Comparison of ENCODE assay signal across 22 cellular contexts in genomic region chr3:127829537-127829936, GRCh38. TPM values are rescaled to one million over a fixed set of nuclear protein-coding genes. Genes with fewer than 3 reads are reported as not detected.
DNase-seq lines count a peak whose midpoint lies in the region; ATAC-seq, FAIRE-seq and TF ChIP-seq lines count a peak whose summit lies in the region.
"Had no signal": no experiment of that assay in that cellular context is flagged by ENCODE, and none has a peak within 500 bp of the region (broad histone marks: within the 10 kb centered on the region; RNA-seq: fewer than 3 reads in every experiment).

No MANE protein-coding gene starts in this region.

- POLR2A ChIA-PET in OCI-LY7 (lab: Charles Lee) (interaction anchor here (0.7 kb wide), 1 partner anchor 18 kb away, joined by 3 read pairs; no protein-coding TSS in a partner anchor), Caco-2 (lab: Charles Lee) (no interaction called here)

- ATAC-seq in pancreas (no peak), HG03095 (IDR thresholded peaks at IDR 0.05; ENCODE audit: unreplicated experiment) (no peak)
- ATAC-seq: Right ventricle myocardium inferior had no signal

- no TSS peak for BruUV-seq in OCI-LY7 (replicated peaks; lab: Mats Ljungman, UMichigan)
- no TSS peak for BruUV-seq in Caco-2 (replicated peaks; lab: Mats Ljungman, UMichigan)

- peaks cover 20% of the 10 kb centered on the region; the same call in 1 of the 2 replicates for H3K9me3 ChIP-seq in OCI-LY7 (ENCODE audit: low read length)
- no peaks in the 10 kb centered on the region for H3K9me3 ChIP-seq in pancreas
- H3K9me3 ChIP-seq in Caco-2 = peaks cover 11% of the 10 kb centered on the region; the same call in 1 of the 2 replicates

- no peaks in the 10 kb centered on the region for H3K79me2 ChIP-seq in OCI-LY7 (ENCODE audit: insufficient read depth, low read depth, low read length)

- H3K36me3 Mint-ChIP-seq in Caco-2 (ENCODE audit: insufficient read depth, unreplicated experiment) = no peaks in the 10 kb centered on the region

- no peaks in the 10 kb centered on the region for H3K4me1 Mint-ChIP-seq in Caco-2 (ENCODE audit: low read depth, unreplicated experiment)

- no peaks in the 10 kb centered on the region for H3K27me3 Mint-ChIP-seq in Caco-2 (ENCODE audit: insufficient read depth, unreplicated experiment)

- DNase-seq in Caki2 (ENCODE audit: low read depth) = peak; percentile 22
- no peak for DNase-seq in GM19239 (ENCODE audit: insufficient read length, low spot score)
- peak; percentile 16 for DNase-seq in OCI-LY7 (ENCODE audit: low spot score)
- no peak for DNase-seq in pancreas
- DNase-seq in UCSD-AML1 (lab: John Stamatoyannopoulos, UW; ENCODE audit: unreplicated experiment) = no peak
- no peak for DNase-seq in Caco-2
- DNase-seq: CD4-positive, alpha-beta T cell; COR-L47; HFFc6; KBM-7; NCI-H1694; NCI-H2081; NCI-H2171; NCI-H446; NCI-H526 treated with DMSO at 0.1 percent for 48 hours; T-helper 1 cell had no signal

- no peaks in the 10 kb centered on the region for H3K27me3 ChIP-seq in pancreas
- no peaks in the 10 kb centered on the region for H3K27me3 ChIP-seq in Caco-2 (replicated peaks; ENCODE audit: control insufficient read depth, insufficient read depth, low read length)
- H3K27me3 ChIP-seq: SJSA1 had no signal

- in situ Hi-C loops in Caki2 (cut with HindIII; ENCODE audit: low pct_unique_long_range_greater_than_20kb, low sequenced_read_pairs) = no loop called here

- CTCF ChIA-PET in OCI-LY7 (lab: Charles Lee; ENCODE audit: unreplicated experiment) (no interaction called here), Caco-2 (lab: Charles Lee) (interaction anchor here (0.7 kb wide), 1 partner anchor 119 kb away, joined by 5 read pairs; no protein-coding TSS in a partner anchor)

- no peaks in the 10 kb centered on the region for H3K9me2 ChIP-seq in OCI-LY7 (ENCODE audit: insufficient read depth, low read length)

- no peak overlapping the region for H2AFZ ChIP-seq in OCI-LY7 (ENCODE audit: low read length)

- H3K4me2 ChIP-seq in OCI-LY7 (ENCODE audit: low read length) = no peak overlapping the region
- H3K4me2 ChIP-seq: BLaER1 had no signal

- H3K27ac ChIP-seq in OCI-LY7 (ENCODE audit: low read depth, low read length, poor library complexity, severe bottlenecking) = no peak overlapping the region
- no peak overlapping the region for H3K27ac ChIP-seq in pancreas
- H3K27ac ChIP-seq: BLaER1, SJSA1 had no signal

- H3K4me1 ChIP-seq in OCI-LY7 (ENCODE audit: insufficient read depth, low read length, poor library complexity, severe bottlenecking) (no peaks in the 10 kb centered on the region), pancreas (no peaks in the 10 kb centered on the region), Caco-2 (no peaks in the 10 kb centered on the region)
- H3K4me1 ChIP-seq: BLaER1, SJSA1 had no signal

- 0 to 50% methylated on average over 1 of the region's 1 CpG for WGBS in pancreas, 2 donors

- H3K9me3 Mint-ChIP-seq in Caco-2 (ENCODE audit: unreplicated experiment) = peaks cover 26% of the 10 kb centered on the region

- no peaks in the 10 kb centered on the region for H4K20me1 ChIP-seq in OCI-LY7 (ENCODE audit: insufficient read depth, low read length)
- H4K20me1 ChIP-seq: BLaER1 had no signal

- intact Hi-C loops in OCI-LY7 (cut with micrococcal nuclease; ENCODE audit: unreplicated experiment) = no loop called here
- intact Hi-C loops in pancreas (cut with DNase I) = loop anchor here in 1 of 3 donors (10.0 kb wide), 1 partner anchor 165 kb away; no protein-coding TSS in a partner anchor
- intact Hi-C loops in Caco-2 (cut with micrococcal nuclease; ENCODE audit: unreplicated experiment) = no loop called here

- peak; percentile 11 for FAIRE-seq in GM19239 (lab: Jason Lieb, UNC)
- peak; percentile 13 for FAIRE-seq in pancreas (lab: Jason Lieb, UNC)
- FAIRE-seq: G401.6, H54 had no signal

- H3K36me3 ChIP-seq in OCI-LY7 (ENCODE audit: insufficient read depth, low read length) (no peaks in the 10 kb centered on the region), pancreas (no peaks in the 10 kb centered on the region), Caco-2 (ENCODE audit: control insufficient read depth, insufficient read depth, low read length) (no peaks in the 10 kb centered on the region)
- H3K36me3 ChIP-seq: BLaER1, SJSA1 had no signal

- H3K4me3 ChIP-seq in OCI-LY7 (ENCODE audit: low read depth, low read length, poor library complexity, severe bottlenecking) (no peak overlapping the region), pancreas (no peak overlapping the region), Caco-2 (ENCODE audit: low read depth, low read length) (no peak overlapping the region)
- H3K4me3 ChIP-seq: BLaER1, SJSA1 had no signal

- no peak overlapping the region for H3K27ac Mint-ChIP-seq in Caco-2 (ENCODE audit: unreplicated experiment)
- H3K27ac Mint-ChIP-seq: CD4-positive, alpha-beta T cell; HFFc6 had no signal

- TF ChIP-seq CTCF in OCI-LY7 (conservative IDR thresholded peaks at IDR 0.05; ENCODE audit: low read length) (no peak), pancreas (IDR thresholded peaks at IDR 0.05) (no peak), Caco-2 (IDR thresholded peaks at IDR 0.05; ENCODE audit: insufficient read depth in 1 of 2, low read depth in 1 of 2, low read length in 1 of 2, severe bottlenecking in 1 of 2, unreplicated experiment in 1 of 2) (no peak)

- H3K4me3 Mint-ChIP-seq in Caco-2 (ENCODE audit: unreplicated experiment) = no peak overlapping the region
- H3K4me3 Mint-ChIP-seq: CD4-positive, alpha-beta T cell; HFFc6 had no signal

RNA-seq across cellular contexts. Expression of gene MGLL, which starts 7.2 kb away (rescaled TPM):
- 31.6 and 53.0 TPM in 2 replicates for total RNA-seq in Caki2 (2014; rRNA removed; shearing (Covaris generic); ENCODE audit: low replicate concordance)
- 19.2 and 20.1 TPM in 2 replicates for total RNA-seq in OCI-LY7 (2014; rRNA removed; shearing (Covaris generic))
- 17.0 and 21.6 TPM in 2 replicates for total RNA-seq in OCI-LY7 (2022)
- 10 to 100 TPM in 1 of 6 donors, 1 to 10 TPM in 5; 3.3 to 11.4 (median 7.5) TPM for total RNA-seq in pancreas
- 1 to 10 TPM; 5.2 to 5.9 TPM for polyA plus RNA-seq in pancreas
- 7.8 and 8.4 TPM in 2 replicates for total RNA-seq in Caco-2 (2022)

Comparison
In these comparisons a context has a peak if more than half of its experiments do, and no peak if none do; other contexts are left out.
1. DNase-seq: peak in Caki2 (single experiment) and OCI-LY7 (single experiment); none in GM19239 (single experiment), pancreas (0 of 6), UCSD-AML1 (single experiment) and Caco-2 (0 of 2).